ENCODE assay signal across 11 cellular contexts in the genomic region with DNA sequence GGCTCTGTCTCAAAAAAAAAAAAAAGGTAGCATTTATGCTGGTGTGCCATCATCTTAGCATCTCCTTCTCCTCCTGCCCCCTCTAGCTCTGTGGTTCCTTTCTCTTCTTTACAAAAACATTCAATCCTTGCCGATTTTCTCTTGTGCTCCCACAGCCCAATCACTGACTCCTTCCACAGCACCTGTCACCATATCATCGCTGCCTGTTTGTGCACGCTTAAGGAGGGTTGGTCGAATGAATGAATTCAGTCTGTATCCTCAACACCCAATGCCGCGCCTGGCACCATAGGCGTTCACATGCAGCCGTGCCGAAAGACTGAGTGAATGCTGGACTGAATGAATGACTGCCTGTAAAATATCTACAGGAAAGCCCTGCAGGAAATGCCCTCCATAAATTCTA. TPM values are rescaled to one million over a fixed set of nuclear protein-coding genes. Genes with fewer than 3 reads are reported as not detected.
DNase-seq lines count a peak whose midpoint lies in the region; ATAC-seq and TF ChIP-seq lines count a peak whose summit lies in the region.
"Had no signal": no experiment of that assay in that cellular context is flagged by ENCODE, and none has a peak within 500 bp of the region (broad histone marks: within the 10 kb centered on the region; RNA-seq: fewer than 3 reads in every experiment).

No MANE protein-coding gene starts in this region.

- H3K9me3 Mint-ChIP-seq in activated CD4-positive, alpha-beta T cell treated with anti-CD3 and anti-CD28 coated beads, Interleukin-2, amount 10 ng/mL, durations not matched to agents 7 days and 5 days, result no peaks in the 10 kb centered on the region
- H3K9me3 Mint-ChIP-seq in activated naive CD8-positive, alpha-beta T cell treated with anti-CD3 and anti-CD28 coated beads for 36 hours, result no peaks in the 10 kb centered on the region
- no peaks in the 10 kb centered on the region for H3K9me3 Mint-ChIP-seq in stimulated activated memory B cell treated with anti-CD40 and anti-IgM and Interleukin-4, amounts not matched to agents 10 μg/mL and 1 μg/mL and 100 μg/mL, for 72 hours
- H3K9me3 Mint-ChIP-seq: mesothelial cell of epicardium had no signal

- peak overlapping the region; percentile 97 for H3K27ac Mint-ChIP-seq in activated CD4-positive, alpha-beta T cell treated with anti-CD3 and anti-CD28 coated beads, Interleukin-2, amount 10 ng/mL, durations not matched to agents 7 days and 5 days
- H3K27ac Mint-ChIP-seq in activated naive CD8-positive, alpha-beta T cell treated with anti-CD3 and anti-CD28 coated beads for 36 hours, result peak overlapping the region; percentile 91
- H3K27ac Mint-ChIP-seq in stimulated activated memory B cell treated with anti-CD40 and anti-IgM and Interleukin-4, amounts not matched to agents 10 μg/mL and 1 μg/mL and 100 μg/mL, for 72 hours, result peak overlapping the region; percentile 97
- H3K27ac Mint-ChIP-seq: mesothelial cell of epicardium had no signal

- peak; percentile 29 for DNase-seq in activated CD4-positive, alpha-beta T cell treated with anti-CD3 and anti-CD28 coated beads, Interleukin-2, amount 10 ng/mL, durations not matched to agents 7 days and 5 days
- no peak for DNase-seq in activated CD4-positive, alpha-beta T cell treated with anti-CD3 and anti-CD28 coated beads, Interleukin-2, amount 50 U/mL, for 1 hour
- peak; percentile 38 for DNase-seq in activated naive CD8-positive, alpha-beta T cell treated with anti-CD3 and anti-CD28 coated beads for 36 hours
- DNase-seq in epidermal melanocyte (ENCODE audit: insufficient read length, low spot score), result no peak
- no peak for DNase-seq in cerebellar cortex (ENCODE audit: low spot score)
- DNase-seq: NCI-H1436 treated with DMSO at 0.1 percent for 48 hours had no signal

- no peaks in the 10 kb centered on the region for H4K20me1 ChIP-seq in OCI-LY3 (ENCODE audit: insufficient read depth, low read length)

- peak overlapping the region; percentile 89 for H2AFZ ChIP-seq in OCI-LY3 (ENCODE audit: low read depth, low read length)

- no peaks in the 10 kb centered on the region for H3K27me3 Mint-ChIP-seq in activated CD4-positive, alpha-beta T cell treated with anti-CD3 and anti-CD28 coated beads, Interleukin-2, amount 10 ng/mL, durations not matched to agents 7 days and 5 days
- peaks cover 7% of the 10 kb centered on the region for H3K27me3 Mint-ChIP-seq in activated naive CD8-positive, alpha-beta T cell treated with anti-CD3 and anti-CD28 coated beads for 36 hours
- H3K27me3 Mint-ChIP-seq in stimulated activated memory B cell treated with anti-CD40 and anti-IgM and Interleukin-4, amounts not matched to agents 10 μg/mL and 1 μg/mL and 100 μg/mL, for 72 hours, result no peaks in the 10 kb centered on the region

- CTCF ChIA-PET in activated CD4-positive, alpha-beta T cell treated with anti-CD3 and anti-CD28 coated beads, Interleukin-2, amount 10 ng/mL, durations not matched to agents 7 days and 5 days (lab: Charles Lee), result interaction anchor here (0.9 to 4.2 kb wide), 2 partner anchors 12 to 62 kb away, joined by 3 to 29 read pairs; no protein-coding TSS in a partner anchor

- H3K9ac ChIP-seq in OCI-LY3 (ENCODE audit: low read length), result peak overlapping the region; percentile 61

- no peaks in the 10 kb centered on the region for H3K9me3 ChIP-seq in OCI-LY3 (ENCODE audit: insufficient read depth, low read length)

- no peaks in the 10 kb centered on the region for H3K36me3 ChIP-seq in OCI-LY3 (replicated peaks; ENCODE audit: low read depth, low read length)

- H3K4me3 ChIP-seq in OCI-LY3 (ENCODE audit: low read length), result peak overlapping the region; percentile 64

- H3K79me2 ChIP-seq in OCI-LY3 (ENCODE audit: low read length), result no peaks in the 10 kb centered on the region

- H3K4me1 ChIP-seq in OCI-LY3 (ENCODE audit: low read length), result peaks cover 43% of the 10 kb centered on the region

- H3K27me3 ChIP-seq in OCI-LY3 (ENCODE audit: low read depth, low read length), result no peaks in the 10 kb centered on the region

- peaks cover 69% of the 10 kb centered on the region for H3K4me1 Mint-ChIP-seq in activated CD4-positive, alpha-beta T cell treated with anti-CD3 and anti-CD28 coated beads, Interleukin-2, amount 10 ng/mL, durations not matched to agents 7 days and 5 days
- H3K4me1 Mint-ChIP-seq in activated naive CD8-positive, alpha-beta T cell treated with anti-CD3 and anti-CD28 coated beads for 36 hours, result peaks cover 74% of the 10 kb centered on the region
- H3K4me1 Mint-ChIP-seq in stimulated activated memory B cell treated with anti-CD40 and anti-IgM and Interleukin-4, amounts not matched to agents 10 μg/mL and 1 μg/mL and 100 μg/mL, for 72 hours, result peaks cover 68% of the 10 kb centered on the region

- peak overlapping the region; percentile 62 for H3K27ac ChIP-seq in OCI-LY3 (ENCODE audit: low read length)

- TF ChIP-seq CTCF in OCI-LY3 (IDR thresholded peaks at IDR 0.05; ENCODE audit: low read depth, low read length), result no peak

- ATAC-seq in stimulated activated memory B cell treated with anti-CD40 and anti-IgM and Interleukin-4, amounts not matched to agents 10 μg/mL and 1 μg/mL and 100 μg/mL, for 72 hours, result no peak
- no peak for ATAC-seq in GM19455 (IDR thresholded peaks at IDR 0.05; ENCODE audit: unreplicated experiment)
- ATAC-seq: right cardiac atrium had no signal

- H3K36me3 Mint-ChIP-seq in activated CD4-positive, alpha-beta T cell treated with anti-CD3 and anti-CD28 coated beads, Interleukin-2, amount 10 ng/mL, durations not matched to agents 7 days and 5 days (ENCODE audit: low read depth), result peaks cover 8% of the 10 kb centered on the region
- peaks cover 18% of the 10 kb centered on the region for H3K36me3 Mint-ChIP-seq in activated naive CD8-positive, alpha-beta T cell treated with anti-CD3 and anti-CD28 coated beads for 36 hours
- no peaks in the 10 kb centered on the region for H3K36me3 Mint-ChIP-seq in stimulated activated memory B cell treated with anti-CD40 and anti-IgM and Interleukin-4, amounts not matched to agents 10 μg/mL and 1 μg/mL and 100 μg/mL, for 72 hours
- H3K36me3 Mint-ChIP-seq: mesothelial cell of epicardium had no signal

- peak overlapping the region; percentile 90 for H3K4me2 ChIP-seq in OCI-LY3 (ENCODE audit: low read length)

- POLR2A ChIA-PET in activated CD4-positive, alpha-beta T cell treated with anti-CD3 and anti-CD28 coated beads, Interleukin-2, amount 10 ng/mL, durations not matched to agents 7 days and 5 days (lab: Charles Lee), result interaction anchor here (0.6 to 2.0 kb wide), 2 partner anchors 86 to 780 kb away, joined by 3 to 31 read pairs; a partner anchor contains a TSS

- H3K4me3 Mint-ChIP-seq in activated CD4-positive, alpha-beta T cell treated with anti-CD3 and anti-CD28 coated beads, Interleukin-2, amount 10 ng/mL, durations not matched to agents 7 days and 5 days, result peak overlapping the region; percentile 64
- peak overlapping the region; percentile 76 for H3K4me3 Mint-ChIP-seq in activated naive CD8-positive, alpha-beta T cell treated with anti-CD3 and anti-CD28 coated beads for 36 hours
- peak overlapping the region; percentile 71 for H3K4me3 Mint-ChIP-seq in stimulated activated memory B cell treated with anti-CD40 and anti-IgM and Interleukin-4, amounts not matched to agents 10 μg/mL and 1 μg/mL and 100 μg/mL, for 72 hours
- H3K4me3 Mint-ChIP-seq: mesothelial cell of epicardium had no signal

RNA-seq across cellular contexts. Expression of a gene that starts 7.9 kb away (rescaled TPM):
- not detected for total RNA-seq in activated CD4-positive, alpha-beta T cell treated with anti-CD3 and anti-CD28 coated beads, Interleukin-2, amount 10 ng/mL, durations not matched to agents 7 days and 5 days
- not detected for total RNA-seq in activated naive CD8-positive, alpha-beta T cell treated with anti-CD3 and anti-CD28 coated beads for 36 hours
- total RNA-seq: mesothelial cell of epicardium, right cardiac atrium had no signal

RNA-seq across cellular contexts. Expression of a gene that starts 16.6 kb away (rescaled TPM):
- total RNA-seq in activated CD4-positive, alpha-beta T cell treated with anti-CD3 and anti-CD28 coated beads, Interleukin-2, amount 10 ng/mL, durations not matched to agents 7 days and 5 days, result 100 to 1,000 TPM; 110 to 121 TPM
- total RNA-seq in activated naive CD8-positive, alpha-beta T cell treated with anti-CD3 and anti-CD28 coated beads for 36 hours, result 10 to 100 TPM; 65.0 to 71.0 TPM

RNA-seq across cellular contexts. Expression of a gene that starts 48.5 kb away (rescaled TPM):
- total RNA-seq in activated CD4-positive, alpha-beta T cell treated with anti-CD3 and anti-CD28 coated beads, Interleukin-2, amount 10 ng/mL, durations not matched to agents 7 days and 5 days, result 10 to 100 TPM; 47.4 to 50.7 TPM
- total RNA-seq in activated naive CD8-positive, alpha-beta T cell treated with anti-CD3 and anti-CD28 coated beads for 36 hours, result 100 to 1,000 TPM; 139 to 144 TPM

RNA-seq across cellular contexts. Expression of a gene that starts 48.8 kb away (rescaled TPM):
- total RNA-seq in activated CD4-positive, alpha-beta T cell treated with anti-CD3 and anti-CD28 coated beads, Interleukin-2, amount 10 ng/mL, durations not matched to agents 7 days and 5 days, result 1 to 10 TPM; 3.0 to 3.5 TPM
- 1 to 10 TPM; 2.5 to 2.6 TPM for total RNA-seq in activated naive CD8-positive, alpha-beta T cell treated with anti-CD3 and anti-CD28 coated beads for 36 hours

RNA-seq across cellular contexts. Expression of a gene that starts 52.3 kb away (rescaled TPM):
- total RNA-seq in activated CD4-positive, alpha-beta T cell treated with anti-CD3 and anti-CD28 coated beads, Interleukin-2, amount 10 ng/mL, durations not matched to agents 7 days and 5 days, result 1,000 to 10,000 TPM; 1,879 to 1,968 TPM
- total RNA-seq in activated naive CD8-positive, alpha-beta T cell treated with anti-CD3 and anti-CD28 coated beads for 36 hours, result 1,000 to 10,000 TPM; 2,658 to 2,665 TPM

Comparison
In these comparisons a context has a peak if more than half of its experiments do, and no peak if none do; other contexts are left out.
1. DNase-seq: peak in activated CD4-positive, alpha-beta T cell treated with anti-CD3 and anti-CD28 coated beads, Interleukin-2, amount 10 ng/mL, durations not matched to agents 7 days and 5 days (single experiment) and activated naive CD8-positive, alpha-beta T cell treated with anti-CD3 and anti-CD28 coated beads for 36 hours (single experiment); none in activated CD4-positive, alpha-beta T cell treated with anti-CD3 and anti-CD28 coated beads, Interleukin-2, amount 50 U/mL, for 1 hour (single experiment), epidermal melanocyte (single experiment) and cerebellar cortex (single experiment).
2. Peak in every context shown above with its lines, with median percentiles within 50 percentile points of each other: H3K27ac Mint-ChIP-seq and H3K4me3 Mint-ChIP-seq.